11 cellular contexts compared by ENCODE assay signal in genomic region chr6:2852921-2853322, GRCh38. TPM values are rescaled to one million over a fixed set of nuclear protein-coding genes. Genes with fewer than 3 reads are reported as not detected.
A peak's percentile ranks its signal among the peaks of the same experiment; 100 is the strongest.
DNase-seq lines count a peak whose midpoint lies in the region.
"Had no signal": no experiment of that assay in that cellular context is flagged by ENCODE, and none has a peak within 500 bp of the region (broad histone marks: within the 10 kb centered on the region; RNA-seq: fewer than 3 reads in every experiment).

No MANE protein-coding gene starts in this region.

- no peaks in the 10 kb centered on the region for H3K36me3 ChIP-seq in SJSA1

- peak overlapping the region; percentile 30 for H3K4me3 Mint-ChIP-seq in dendritic cell treated with granulocyte-macrophage colony-stimulating factor and Interleukin-4, amounts not matched to agents 40 ng/mL and 50 ng/mL, for 4 days

- no peaks in the 10 kb centered on the region for H3K27me3 Mint-ChIP-seq in dendritic cell treated with granulocyte-macrophage colony-stimulating factor and Interleukin-4, amounts not matched to agents 40 ng/mL and 50 ng/mL, for 4 days

- peak overlapping the region; percentile 52 for H3K27ac ChIP-seq in SJSA1

- peaks cover 62% of the 10 kb centered on the region for H3K4me1 ChIP-seq in SJSA1 (replicated peaks)

- H3K27ac Mint-ChIP-seq in dendritic cell treated with granulocyte-macrophage colony-stimulating factor and Interleukin-4, amounts not matched to agents 40 ng/mL and 50 ng/mL, for 4 days = peak overlapping the region; percentile 93

- peak; percentile 57 for DNase-seq in activated CD8-positive, alpha-beta memory T cell treated with anti-CD3 and anti-CD28 coated beads for 24 hours
- no peak for DNase-seq in activated CD8-positive, alpha-beta memory T cell treated with anti-CD3 and anti-CD28 coated beads, Interleukin-2, amount 50 U/mL, for 4 hours
- DNase-seq in SJSA1 (ENCODE audit: low read depth in 1 of 2, low spot score in 2 of 2) (no peak), NCI-H128 (lab: John Stamatoyannopoulos, UW; ENCODE audit: unreplicated experiment) (no peak), NCI-H446 treated with DMSO at 0.1 percent for 48 hours (lab: John Stamatoyannopoulos, UW) (no peak), medulla oblongata (ENCODE audit: extremely low spot score) (no peak)
- DNase-seq in stimulated activated CD8-positive, alpha-beta memory T cell treated with anti-CD3 and anti-CD28 coated beads, Interleukin-4, amount 100 ng/mL, for 48 hours = peak; percentile 27
- DNase-seq: NCI-H1417 treated with DMSO at 0.1 percent for 48 hours, NCI-H526 had no signal

- no peak overlapping the region for H3K4me3 ChIP-seq in SJSA1

- peaks cover 65% of the 10 kb centered on the region for H3K4me1 Mint-ChIP-seq in dendritic cell treated with granulocyte-macrophage colony-stimulating factor and Interleukin-4, amounts not matched to agents 40 ng/mL and 50 ng/mL, for 4 days (ENCODE audit: low read depth)

- H3K36me3 Mint-ChIP-seq in dendritic cell treated with granulocyte-macrophage colony-stimulating factor and Interleukin-4, amounts not matched to agents 40 ng/mL and 50 ng/mL, for 4 days (ENCODE audit: low read depth) = no peaks in the 10 kb centered on the region
- H3K36me3 Mint-ChIP-seq: immature natural killer cell had no signal

- H3K9me3 Mint-ChIP-seq in dendritic cell treated with granulocyte-macrophage colony-stimulating factor and Interleukin-4, amounts not matched to agents 40 ng/mL and 50 ng/mL, for 4 days = no peaks in the 10 kb centered on the region
- H3K9me3 Mint-ChIP-seq: immature natural killer cell had no signal

- intact Hi-C loops in dendritic cell treated with granulocyte-macrophage colony-stimulating factor and Interleukin-4, amounts not matched to agents 40 ng/mL and 50 ng/mL, for 4 days (cut with micrococcal nuclease) = loop anchor here (5.0 kb wide), 1 partner anchor 34 kb away; no protein-coding TSS in a partner anchor

- no peaks in the 10 kb centered on the region for H3K27me3 ChIP-seq in SJSA1 (replicated peaks)

- H3K9me3 ChIP-seq in SJSA1 (replicated peaks) = no peaks in the 10 kb centered on the region

RNA-seq across cellular contexts. Expression of gene SERPINB1, which starts 11.3 kb away (rescaled TPM):
- 22.6 and 28.0 TPM in 2 replicates for total RNA-seq in SJSA1 (2014; rRNA removed; shearing (Covaris generic))

RNA-seq across cellular contexts. Expression of gene SERPINB9, which starts 50.2 kb away (rescaled TPM):
- total RNA-seq in SJSA1 (2014; rRNA removed; shearing (Covaris generic)) = 5.0 and 6.8 TPM in 2 replicates

Comparison
In these comparisons a context has a peak if more than half of its experiments do, and no peak if none do; other contexts are left out.
1. DNase-seq: peak in activated CD8-positive, alpha-beta memory T cell treated with anti-CD3 and anti-CD28 coated beads for 24 hours (single experiment) and stimulated activated CD8-positive, alpha-beta memory T cell treated with anti-CD3 and anti-CD28 coated beads, Interleukin-4, amount 100 ng/mL, for 48 hours (single experiment); none in activated CD8-positive, alpha-beta memory T cell treated with anti-CD3 and anti-CD28 coated beads, Interleukin-2, amount 50 U/mL, for 4 hours (single experiment), SJSA1 (0 of 2), NCI-H128 (single experiment), NCI-H446 treated with DMSO at 0.1 percent for 48 hours (single experiment) and medulla oblongata (single experiment).